ENCODE assay signal across 8 cellular contexts in the genomic region with DNA sequence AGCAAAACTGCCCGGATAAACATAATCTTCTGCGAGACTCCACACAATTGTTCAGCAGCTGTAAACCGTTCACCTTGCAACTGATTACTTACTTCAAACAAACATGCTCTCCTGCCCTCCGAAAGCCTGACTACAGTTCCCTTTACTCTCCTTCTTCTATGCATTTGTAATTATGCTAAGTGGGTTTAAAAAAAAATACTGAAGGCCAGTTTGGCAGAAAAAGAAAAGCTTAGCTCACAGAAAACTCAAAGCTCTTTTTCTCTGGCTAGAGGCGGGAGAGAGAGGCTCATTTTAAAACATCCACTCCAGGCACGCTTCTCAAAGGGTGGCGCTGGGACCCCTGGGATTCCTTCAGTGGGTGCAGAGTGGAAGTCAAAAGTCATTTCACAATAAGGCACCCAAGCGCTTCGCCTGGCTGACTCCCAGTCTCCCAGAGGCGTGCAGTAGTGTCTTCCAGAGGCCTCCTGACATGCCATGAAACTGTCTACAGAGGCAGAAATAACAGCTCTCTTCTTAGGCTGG. TPM values are rescaled to one million over a fixed set of nuclear protein-coding genes. Genes with fewer than 3 reads are reported as not detected.
DNase-seq lines count a peak whose midpoint lies in the region; ATAC-seq and TF ChIP-seq lines count a peak whose summit lies in the region.

No MANE protein-coding gene starts in this region.

- no peaks in the 10 kb centered on the region for H3K9me3 Mint-ChIP-seq in activated CD4-positive, alpha-beta memory T cell treated with anti-CD3 and anti-CD28 coated beads for 36 hours
- peaks cover 6% of the 10 kb centered on the region for H3K9me3 Mint-ChIP-seq in glutamatergic neuron (ENCODE audit: unreplicated experiment)

- peaks cover 9% of the 10 kb centered on the region for H3K36me3 Mint-ChIP-seq in activated CD4-positive, alpha-beta memory T cell treated with anti-CD3 and anti-CD28 coated beads for 36 hours
- no peaks in the 10 kb centered on the region for H3K36me3 Mint-ChIP-seq in glutamatergic neuron (ENCODE audit: unreplicated experiment)

- CTCF ChIA-PET in activated CD4-positive, alpha-beta memory T cell treated with anti-CD3 and anti-CD28 coated beads for 36 hours (lab: Charles Lee): no interaction called here

- no peak for ATAC-seq in GM19351 (IDR thresholded peaks at IDR 0.05; ENCODE audit: unreplicated experiment)

- H3K27me3 Mint-ChIP-seq in activated CD4-positive, alpha-beta memory T cell treated with anti-CD3 and anti-CD28 coated beads for 36 hours: no peaks in the 10 kb centered on the region
- peaks cover 9% of the 10 kb centered on the region for H3K27me3 Mint-ChIP-seq in glutamatergic neuron (ENCODE audit: unreplicated experiment)

- intact Hi-C loops in activated CD4-positive, alpha-beta memory T cell treated with anti-CD3 and anti-CD28 coated beads for 36 hours (cut with micrococcal nuclease): no loop called here
- intact Hi-C loops in posterior vena cava (cut with DNase I): loop anchor here in 1 of 2 donors (5.0 kb wide), 1 partner anchor 907 kb away; a partner anchor contains a TSS

- POLR2A ChIA-PET in activated CD4-positive, alpha-beta memory T cell treated with anti-CD3 and anti-CD28 coated beads for 36 hours (lab: Charles Lee): no interaction called here

- DNase-seq in GM10266 (ENCODE audit: extremely low spot score) (peak; percentile 32), glutamatergic neuron (no peak), posterior vena cava (ENCODE audit: low spot score) (peak; percentile 66), NCI-H446 (lab: John Stamatoyannopoulos, UW) (no peak)
- DNase-seq in activated CD4-positive, alpha-beta memory T cell treated with anti-CD3 and anti-CD28 coated beads for 36 hours: no peak
- DNase-seq in stimulated activated naive CD4-positive, alpha-beta T cell treated with Interleukin-2 at 50 U/mL for 16 hours (lab: John Stamatoyannopoulos, UW): no peak
- DNase-seq in effector CD4-positive, alpha-beta T cell: no peak

- H3K4me1 Mint-ChIP-seq in activated CD4-positive, alpha-beta memory T cell treated with anti-CD3 and anti-CD28 coated beads for 36 hours (ENCODE audit: low read depth): peaks cover 27% of the 10 kb centered on the region
- peaks cover 14% of the 10 kb centered on the region for H3K4me1 Mint-ChIP-seq in glutamatergic neuron (ENCODE audit: low read depth, unreplicated experiment)

- TF ChIP-seq CTCF in GM10266 (IDR thresholded peaks at IDR 0.05; ENCODE audit: control insufficient read depth, insufficient read depth, low read depth, missing control alignments) (no peak), glutamatergic neuron (IDR thresholded peaks at IDR 0.05; ENCODE audit: partially characterized antibody, unreplicated experiment) (no peak)

- peak overlapping the region; percentile 70 for H3K27ac Mint-ChIP-seq in activated CD4-positive, alpha-beta memory T cell treated with anti-CD3 and anti-CD28 coated beads for 36 hours
- peak overlapping the region; percentile 95 for H3K27ac Mint-ChIP-seq in glutamatergic neuron (ENCODE audit: unreplicated experiment)

- peak overlapping the region; percentile 78 for H3K4me3 Mint-ChIP-seq in activated CD4-positive, alpha-beta memory T cell treated with anti-CD3 and anti-CD28 coated beads for 36 hours
- H3K4me3 Mint-ChIP-seq in glutamatergic neuron (ENCODE audit: unreplicated experiment): peak overlapping the region; percentile 88

RNA-seq across cellular contexts. Expression of a gene that starts 1.9 kb away (rescaled TPM):
- 10 to 100 TPM; 20.7 to 21.3 TPM for total RNA-seq in activated CD4-positive, alpha-beta memory T cell treated with anti-CD3 and anti-CD28 coated beads for 36 hours
- 37.1 TPM for total RNA-seq in glutamatergic neuron (ENCODE audit: unreplicated experiment)
- 10 to 100 TPM; 16.0 to 18.9 TPM for total RNA-seq in posterior vena cava

RNA-seq across cellular contexts. Expression of a gene that starts 1.9 kb away (rescaled TPM):
- 10 to 100 TPM; 22.5 to 25.3 TPM for total RNA-seq in activated CD4-positive, alpha-beta memory T cell treated with anti-CD3 and anti-CD28 coated beads for 36 hours
- 45.4 TPM for total RNA-seq in glutamatergic neuron (ENCODE audit: unreplicated experiment)
- 10 to 100 TPM; 33.4 to 34.1 TPM for total RNA-seq in posterior vena cava

Comparison
In these comparisons a context has a peak if more than half of its experiments do, and no peak if none do; other contexts are left out.
1. DNase-seq: peak in GM10266 (single experiment) and posterior vena cava (single experiment); none in activated CD4-positive, alpha-beta memory T cell treated with anti-CD3 and anti-CD28 coated beads for 36 hours (single experiment), glutamatergic neuron (single experiment), stimulated activated naive CD4-positive, alpha-beta T cell treated with Interleukin-2 at 50 U/mL for 16 hours (single experiment), NCI-H446 (0 of 2) and effector CD4-positive, alpha-beta T cell (single experiment).